Comparison of ENCODE assay signal across 31 cellular contexts in genomic region chr12:62886796-62887195, GRCh38. TPM values are rescaled to one million over a fixed set of nuclear protein-coding genes. Genes with fewer than 3 reads are reported as not detected.
"Had no signal": no experiment of that assay in that cellular context is flagged by ENCODE, and none has a peak within 500 bp of the region (broad histone marks: within the 10 kb centered on the region; RNA-seq: fewer than 3 reads in every experiment).

No MANE protein-coding gene starts in this region.

- H3K36me3 ChIP-seq: breast epithelium, colonic mucosa, esophagus squamous epithelium, gastrocnemius medialis, left ventricle myocardium inferior, ovary, right atrium auricular region, spleen, thoracic aorta, upper lobe of left lung, WERI-Rb-1 had no signal

- H3K27me3 ChIP-seq: breast epithelium, colonic mucosa, dorsolateral prefrontal cortex, esophagus squamous epithelium, gastrocnemius medialis, ovary, right atrium auricular region, spleen, upper lobe of left lung had no signal

- H3K27me3 Mint-ChIP-seq: activated T-cell treated with anti-CD3 and anti-CD28 coated beads, Interleukin-2, amount 50 U/mL, for 24 hours; central memory CD8-positive, alpha-beta T cell had no signal

- H3K4me1 Mint-ChIP-seq: activated naive CD8-positive, alpha-beta T cell treated with anti-CD3 and anti-CD28 coated beads, Interleukin-2, amount 10 ng/mL, durations not matched to agents 7 days and 5 days; central memory CD8-positive, alpha-beta T cell had no signal

- ATAC-seq: effector memory CD8-positive, alpha-beta T cell; gastrocnemius medialis; natural killer cell; psoas muscle had no signal

- H3K9me3 ChIP-seq: breast epithelium, colonic mucosa, esophagus squamous epithelium, gastrocnemius medialis, left ventricle myocardium inferior, ovary, psoas muscle, right atrium auricular region, thoracic aorta, upper lobe of left lung had no signal

- H3K27ac ChIP-seq: breast epithelium, colonic mucosa, esophagus squamous epithelium, gastrocnemius medialis, left ventricle myocardium inferior, ovary, psoas muscle, right atrium auricular region, spleen, thoracic aorta, upper lobe of left lung, WERI-Rb-1 had no signal

- H3K9me3 Mint-ChIP-seq: activated T-cell treated with anti-CD3 and anti-CD28 coated beads, Interleukin-2, amount 50 U/mL, for 24 hours; activated T-helper 2 cell treated with anti-CD3 and anti-CD28 coated beads, Interferon-gamma antibody, Interleukin-2, Interleukin-4, amounts not matched to agents 10 μg/mL and 5 μg/mL and 100 μg/mL, durations not matched to agents 14 hours and 24 hours and 36 hours; central memory CD8-positive, alpha-beta T cell; effector memory CD8-positive, alpha-beta T cell; T-helper 1 cell treated with Interleukin-12 subunit alpha and Interleukin-12 subunit beta and Interleukin-4 antibody, amounts not matched to agents 30 μg/mL and 1 μg/mL, for 36 hours had no signal

- H3K27ac Mint-ChIP-seq: activated naive CD8-positive, alpha-beta T cell treated with anti-CD3 and anti-CD28 coated beads, Interleukin-2, amount 10 ng/mL, durations not matched to agents 7 days and 5 days; activated T-cell treated with anti-CD3 and anti-CD28 coated beads, Interleukin-2, amount 50 U/mL, for 24 hours; activated T-helper 2 cell treated with anti-CD3 and anti-CD28 coated beads, Interferon-gamma antibody, Interleukin-2, Interleukin-4, amounts not matched to agents 10 μg/mL and 5 μg/mL and 100 μg/mL, durations not matched to agents 14 hours and 24 hours and 36 hours; effector memory CD8-positive, alpha-beta T cell; mesothelial cell of epicardium; natural killer cell; T-helper 1 cell treated with Interleukin-12 subunit alpha and Interleukin-12 subunit beta and Interleukin-4 antibody, amounts not matched to agents 30 μg/mL and 1 μg/mL, for 36 hours had no signal

- H3K4me3 Mint-ChIP-seq: activated naive CD8-positive, alpha-beta T cell treated with anti-CD3 and anti-CD28 coated beads, Interleukin-2, amount 10 ng/mL, durations not matched to agents 7 days and 5 days; activated T-cell treated with anti-CD3 and anti-CD28 coated beads, Interleukin-2, amount 50 U/mL, for 24 hours; central memory CD8-positive, alpha-beta T cell; effector memory CD8-positive, alpha-beta T cell; mesothelial cell of epicardium; natural killer cell; T-helper 1 cell treated with Interleukin-12 subunit alpha and Interleukin-12 subunit beta and Interleukin-4 antibody, amounts not matched to agents 30 μg/mL and 1 μg/mL, for 36 hours had no signal

- H3K4me1 ChIP-seq: breast epithelium, colonic mucosa, esophagus squamous epithelium, gastrocnemius medialis, psoas muscle, right atrium auricular region, spleen, upper lobe of left lung had no signal

- H3K4me3 ChIP-seq: breast epithelium, colonic mucosa, esophagus squamous epithelium, gastrocnemius medialis, left ventricle myocardium inferior, ovary, psoas muscle, right atrium auricular region, spleen, thoracic aorta, upper lobe of left lung had no signal

- DNase-seq: activated CD4-positive, alpha-beta T cell treated with anti-CD3 and anti-CD28 coated beads for 1 hour; activated CD4-positive, alpha-beta T cell treated with anti-CD3 and anti-CD28 coated beads, Interleukin-2, amount 50 U/mL, for 4 hours; activated CD8-positive, alpha-beta memory T cell treated with anti-CD3 and anti-CD28 coated beads for 24 hours; activated CD8-positive, alpha-beta memory T cell treated with anti-CD3 and anti-CD28 coated beads, Interleukin-2, amount 50 U/mL, for 4 hours; activated naive CD4-positive, alpha-beta T cell; activated naive CD8-positive, alpha-beta T cell treated with anti-CD3 and anti-CD28 coated beads, Interleukin-2, amount 10 ng/mL, durations not matched to agents 7 days and 5 days; activated T-cell treated with anti-CD3 and anti-CD28 coated beads, Interleukin-2, amount 50 U/mL, for 24 hours; amniotic stem cell; colonic mucosa; dorsolateral prefrontal cortex; effector memory CD8-positive, alpha-beta T cell; esophagus squamous epithelium; gastrocnemius medialis; hippocampal formation; left ventricle myocardium inferior; natural killer cell; ovary; psoas muscle; spleen; stimulated activated CD4-positive, alpha-beta T cell treated with anti-CD3 and anti-CD28 coated beads, Interleukin-4, amount 100 ng/mL, for 24 hours; stimulated activated naive CD4-positive, alpha-beta T cell treated with Interleukin-2 at 50 U/mL for 16 hours; T1000; upper lobe of left lung; WERI-Rb-1 had no signal

- H3K36me3 Mint-ChIP-seq: activated naive CD8-positive, alpha-beta T cell treated with anti-CD3 and anti-CD28 coated beads, Interleukin-2, amount 10 ng/mL, durations not matched to agents 7 days and 5 days; natural killer cell had no signal

RNA-seq across cellular contexts. Expression of gene PPM1H, which starts 48.2 kb away (rescaled TPM):
- total RNA-seq: activated T-helper 2 cell treated with anti-CD3 and anti-CD28 coated beads, Interferon-gamma antibody, Interleukin-2, Interleukin-4, amounts not matched to agents 10 μg/mL and 5 μg/mL and 100 μg/mL, durations not matched to agents 14 hours and 24 hours and 36 hours had no signal
